In the genomic region with DNA sequence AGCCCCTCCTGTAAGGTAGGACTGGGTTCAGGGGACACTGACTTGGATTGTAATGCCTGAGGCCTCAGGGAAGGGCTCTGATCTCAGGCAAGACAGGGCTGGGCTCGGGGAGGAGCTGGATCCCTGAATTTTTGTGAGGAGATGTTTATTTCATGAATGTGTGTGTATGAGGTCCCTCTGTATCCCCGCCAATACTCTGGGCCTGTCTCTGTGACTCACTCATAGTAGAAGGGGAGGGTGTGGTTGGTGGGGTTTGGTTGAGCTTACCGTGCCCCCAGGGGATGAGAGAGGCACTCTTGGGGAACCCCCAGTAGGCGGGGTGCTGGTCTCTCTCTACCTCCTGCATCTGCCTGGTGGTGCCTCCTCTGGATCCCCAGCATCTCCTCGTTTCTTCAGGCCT, we compare ENCODE assay signal across 11 cellular contexts. TPM values are rescaled to one million over a fixed set of nuclear protein-coding genes. Genes with fewer than 3 reads are reported as not detected.
DNase-seq lines count a peak whose midpoint lies in the region; ATAC-seq and TF ChIP-seq lines count a peak whose summit lies in the region.
"Had no signal": no experiment of that assay in that cellular context is flagged by ENCODE, and none has a peak within 500 bp of the region (broad histone marks: within the 10 kb centered on the region; RNA-seq: fewer than 3 reads in every experiment).

No MANE protein-coding gene starts in this region.

- POLR2A ChIA-PET in activated CD4-positive, alpha-beta T cell treated with anti-CD3 and anti-CD28 coated beads for 36 hours (lab: Charles Lee) = no interaction called here
- POLR2A ChIA-PET in activated CD8-positive, alpha-beta T cell treated with anti-CD3 and anti-CD28 coated beads for 36 hours (lab: Charles Lee) = interaction anchor here (0.6 to 1.3 kb wide), 2 partner anchors 27 to 359 kb away, joined by 3 to 4 read pairs; a partner anchor contains a TSS

- H3K4me3 Mint-ChIP-seq in activated CD4-positive, alpha-beta T cell treated with anti-CD3 and anti-CD28 coated beads for 36 hours = no peak overlapping the region
- no peak overlapping the region for H3K4me3 Mint-ChIP-seq in activated CD8-positive, alpha-beta T cell treated with anti-CD3 and anti-CD28 coated beads for 36 hours

- peak; percentile 47 for ATAC-seq in activated CD4-positive, alpha-beta T cell treated with anti-CD3 and anti-CD28 coated beads for 36 hours
- peak; percentile 57 for ATAC-seq in HG02981 (IDR thresholded peaks at IDR 0.05; ENCODE audit: unreplicated experiment)
- peak; percentile 98 for ATAC-seq in activated CD8-positive, alpha-beta T cell treated with anti-CD3 and anti-CD28 coated beads for 36 hours
- no peak for ATAC-seq in HG02571 (IDR thresholded peaks at IDR 0.05; ENCODE audit: unreplicated experiment)
- ATAC-seq: gastrocnemius medialis had no signal

- no peak for DNase-seq in activated CD4-positive, alpha-beta T cell treated with anti-CD3 and anti-CD28 coated beads for 36 hours
- DNase-seq in activated CD4-positive, alpha-beta T cell treated with anti-CD3 and anti-CD28 coated beads for 4 hours = no peak
- DNase-seq in activated CD8-positive, alpha-beta T cell treated with anti-CD3 and anti-CD28 coated beads for 36 hours = peak; percentile 62
- DNase-seq in stromal cell of bone marrow (ENCODE audit: low read depth) (peak; percentile 29), OCI-M2 (lab: John Stamatoyannopoulos, UW; ENCODE audit: unreplicated experiment) (no peak), iPS-NIHi7 (ENCODE audit: extremely low spot score) (no peak)
- DNase-seq: gastrocnemius medialis, GDM1 had no signal

- CTCF ChIA-PET in activated CD4-positive, alpha-beta T cell treated with anti-CD3 and anti-CD28 coated beads for 36 hours (lab: Charles Lee) = interaction anchor here (0.6 to 0.7 kb wide), 2 partner anchors 13 to 271 kb away, joined by 3 to 4 read pairs; no protein-coding TSS in a partner anchor
- CTCF ChIA-PET in activated CD8-positive, alpha-beta T cell treated with anti-CD3 and anti-CD28 coated beads for 36 hours (lab: Charles Lee) = interaction anchor here (0.6 to 1.5 kb wide), 3 partner anchors 9 to 27 kb away, joined by 3 to 5 read pairs (median 4); no protein-coding TSS in a partner anchor

- H3K9me3 Mint-ChIP-seq in activated CD4-positive, alpha-beta T cell treated with anti-CD3 and anti-CD28 coated beads for 36 hours (ENCODE audit: low read depth) = no peaks in the 10 kb centered on the region
- H3K9me3 Mint-ChIP-seq in activated CD8-positive, alpha-beta T cell treated with anti-CD3 and anti-CD28 coated beads for 36 hours = no peaks in the 10 kb centered on the region

- H3K36me3 Mint-ChIP-seq in activated CD4-positive, alpha-beta T cell treated with anti-CD3 and anti-CD28 coated beads for 36 hours (ENCODE audit: low read depth) = no peaks in the 10 kb centered on the region
- H3K36me3 Mint-ChIP-seq in activated CD8-positive, alpha-beta T cell treated with anti-CD3 and anti-CD28 coated beads for 36 hours (ENCODE audit: low read depth) = no peaks in the 10 kb centered on the region

- TF ChIP-seq CTCF in activated CD8-positive, alpha-beta T cell treated with anti-CD3 and anti-CD28 coated beads for 36 hours (IDR thresholded peaks at IDR 0.05) = no peak

- peaks cover 4% of the 10 kb centered on the region for H3K27me3 Mint-ChIP-seq in activated CD4-positive, alpha-beta T cell treated with anti-CD3 and anti-CD28 coated beads for 36 hours
- H3K27me3 Mint-ChIP-seq in activated CD8-positive, alpha-beta T cell treated with anti-CD3 and anti-CD28 coated beads for 36 hours = peaks cover 1% of the 10 kb centered on the region

- H3K27ac Mint-ChIP-seq in activated CD4-positive, alpha-beta T cell treated with anti-CD3 and anti-CD28 coated beads for 36 hours = no peak overlapping the region
- no peak overlapping the region for H3K27ac Mint-ChIP-seq in activated CD8-positive, alpha-beta T cell treated with anti-CD3 and anti-CD28 coated beads for 36 hours

- intact Hi-C loops in activated CD4-positive, alpha-beta T cell treated with anti-CD3 and anti-CD28 coated beads for 36 hours (cut with DNase I, micrococcal nuclease) = no loop called here
- intact Hi-C loops in activated CD8-positive, alpha-beta T cell treated with anti-CD3 and anti-CD28 coated beads for 36 hours (cut with micrococcal nuclease) = no loop called here

- no peaks in the 10 kb centered on the region for H3K4me1 Mint-ChIP-seq in activated CD4-positive, alpha-beta T cell treated with anti-CD3 and anti-CD28 coated beads for 36 hours
- no peaks in the 10 kb centered on the region for H3K4me1 Mint-ChIP-seq in activated CD8-positive, alpha-beta T cell treated with anti-CD3 and anti-CD28 coated beads for 36 hours (ENCODE audit: low read depth)

RNA-seq across cellular contexts. Expression of a gene that starts 28.1 kb away (rescaled TPM):
- total RNA-seq in activated CD4-positive, alpha-beta T cell treated with anti-CD3 and anti-CD28 coated beads for 36 hours = 1,000 to 10,000 TPM; 2,498 to 3,023 TPM
- total RNA-seq in activated CD8-positive, alpha-beta T cell treated with anti-CD3 and anti-CD28 coated beads for 36 hours = 1,000 to 10,000 TPM; 3,048 to 3,061 TPM

RNA-seq across cellular contexts. Expression of a gene that starts 32.9 kb away (rescaled TPM):
- total RNA-seq in activated CD4-positive, alpha-beta T cell treated with anti-CD3 and anti-CD28 coated beads for 36 hours = not detected
- not detected for total RNA-seq in activated CD8-positive, alpha-beta T cell treated with anti-CD3 and anti-CD28 coated beads for 36 hours
- total RNA-seq: gastrocnemius medialis, lung microvascular endothelial cell had no signal

RNA-seq across cellular contexts. Expression of a gene that starts 51.4 kb away (rescaled TPM):
- 10 to 100 TPM; 23.0 to 24.8 TPM for total RNA-seq in activated CD4-positive, alpha-beta T cell treated with anti-CD3 and anti-CD28 coated beads for 36 hours
- total RNA-seq in activated CD8-positive, alpha-beta T cell treated with anti-CD3 and anti-CD28 coated beads for 36 hours = 10 to 100 TPM; 25.0 to 28.2 TPM

Comparison
In these comparisons a context has a peak if more than half of its experiments do, and no peak if none do; other contexts are left out.
1. DNase-seq: peak in activated CD8-positive, alpha-beta T cell treated with anti-CD3 and anti-CD28 coated beads for 36 hours (single experiment) and stromal cell of bone marrow (single experiment); none in activated CD4-positive, alpha-beta T cell treated with anti-CD3 and anti-CD28 coated beads for 36 hours (single experiment), activated CD4-positive, alpha-beta T cell treated with anti-CD3 and anti-CD28 coated beads for 4 hours (0 of 2), OCI-M2 (single experiment) and iPS-NIHi7 (single experiment).